Comparison of ENCODE assay signal across 12 cellular contexts in genomic region chr1:9766759-9767442, GRCh38. TPM values are rescaled to one million over a fixed set of nuclear protein-coding genes. Genes with fewer than 3 reads are reported as not detected.
A peak's percentile ranks its signal among the peaks of the same experiment; 100 is the strongest.
DNase-seq lines count a peak whose midpoint lies in the region; ATAC-seq and TF ChIP-seq lines count a peak whose summit lies in the region.
"Had no signal": no experiment of that assay in that cellular context is flagged by ENCODE, and none has a peak within 500 bp of the region (broad histone marks: within the 10 kb centered on the region; RNA-seq: fewer than 3 reads in every experiment).

No MANE protein-coding gene starts in this region.

- H3K27me3 ChIP-seq in ACC112 (ENCODE audit: insufficient read depth, low read length) (no peaks in the 10 kb centered on the region), mammary epithelial cell (ENCODE audit: insufficient read depth, low read length) (no peaks in the 10 kb centered on the region), uterus (no peaks in the 10 kb centered on the region)
- H3K27me3 ChIP-seq: right atrium auricular region had no signal

- no peak overlapping the region for H3K4me2 ChIP-seq in mammary epithelial cell (ENCODE audit: insufficient read depth, low read depth, low read length)

- no peak overlapping the region for H3K4me3 ChIP-seq in ACC112 (ENCODE audit: low read depth, low read length)
- H3K4me3 ChIP-seq in mammary epithelial cell (replicated peaks in 1 of 3; ENCODE audit: insufficient read depth in 1 of 3, low read depth in 2 of 3, low read length in 3 of 3) = no peak overlapping the region
- no peak overlapping the region for H3K4me3 ChIP-seq in uterus
- H3K4me3 ChIP-seq: right atrium auricular region had no signal

- CTCF ChIA-PET in mammary epithelial cell (lab: Charles Lee; ENCODE audit: low non-redundant PET) = interaction anchor here (0.6 to 0.7 kb wide), 3 partner anchors 12 to 18 kb away, joined by 3 to 7 read pairs (median 4); no protein-coding TSS in a partner anchor

- intact Hi-C loops in mammary epithelial cell (cut with micrococcal nuclease) (loop anchor here (1.0 to 2.0 kb wide), 2 partner anchors 58 to 70 kb away; no protein-coding TSS in a partner anchor), uterus (cut with DNase I; ENCODE audit: low total_unique reads) (no loop called here)

- dilution Hi-C loops in mammary epithelial cell (cut with HindIII; ENCODE audit: low sequenced_read_pairs) = no loop called here

- DNase-seq in HS-5 (ENCODE audit: low read depth) = peak; percentile 99
- DNase-seq in mammary epithelial cell = peak; percentile 100
- peak; percentile 20 for DNase-seq in medulla oblongata (ENCODE audit: extremely low spot score)
- DNase-seq in NCI-H146 (lab: John Stamatoyannopoulos, UW) = no peak
- DNase-seq in DMS53 (lab: John Stamatoyannopoulos, UW) = no peak
- no peak for DNase-seq in uterus
- DNase-seq: activated naive CD4-positive, alpha-beta T cell treated with anti-CD3 and anti-CD28 coated beads for 36 hours; Caco-2; NCI-H2029 treated with DMSO at 0.1 percent for 48 hours had no signal

- H3K79me2 ChIP-seq in ACC112 (ENCODE audit: control insufficient read depth, insufficient read depth, low read length, unreplicated experiment) (peaks cover 30% of the 10 kb centered on the region), mammary epithelial cell (ENCODE audit: insufficient read depth, low read length) (peaks cover 68% of the 10 kb centered on the region)

- WGBS in mammary epithelial cell (ENCODE audit: low coverage, missing lambda C conversion rate) = 71% methylated on average over 14 of the region's 15 CpGs

- TF ChIP-seq POLR2A in uterus (IDR thresholded peaks at IDR 0.05) = no peak

- BruUV-seq in mammary epithelial cell (replicated peaks; lab: Mats Ljungman, UMichigan) = no TSS peak

- no peak for ATAC-seq in GM21526 (IDR thresholded peaks at IDR 0.05; ENCODE audit: low FRiP score, unreplicated experiment)

- H3K9me3 ChIP-seq in mammary epithelial cell (replicated peaks; ENCODE audit: insufficient read depth, low read length) = no peaks in the 10 kb centered on the region
- no peaks in the 10 kb centered on the region for H3K9me3 ChIP-seq in uterus
- H3K9me3 ChIP-seq: Caco-2, right atrium auricular region had no signal

- H3K36me3 ChIP-seq in ACC112 (ENCODE audit: insufficient read depth, low read length) = no peaks in the 10 kb centered on the region
- H3K36me3 ChIP-seq in mammary epithelial cell (ENCODE audit: insufficient read depth, low read length) = peaks cover 7% of the 10 kb centered on the region
- H3K36me3 ChIP-seq in uterus = no peaks in the 10 kb centered on the region
- H3K36me3 ChIP-seq: right atrium auricular region had no signal

- H3K9ac ChIP-seq in mammary epithelial cell (ENCODE audit: insufficient read depth, low read length) = no peak overlapping the region

- TF ChIP-seq CTCF in mammary epithelial cell (conservative IDR thresholded peaks at IDR 0.05 in 1 of 2, IDR thresholded peaks at IDR 0.05 in 1 of 2; ENCODE audit: extremely low read depth in 1 of 2, insufficient read depth in 1 of 2, low read depth in 1 of 2, low read length in 2 of 2) (no peak), uterus (IDR thresholded peaks at IDR 0.05) (no peak)

- H4K20me1 ChIP-seq in mammary epithelial cell (ENCODE audit: insufficient read depth, low read length) = no peaks in the 10 kb centered on the region

- in situ Hi-C loops in mammary epithelial cell (cut with MboI; ENCODE audit: low sequenced_read_pairs in 2 of 2) = no loop called here

- peak overlapping the region; percentile 89 for H3K27ac ChIP-seq in ACC112 (ENCODE audit: low read depth, low read length)
- H3K27ac ChIP-seq in mammary epithelial cell (ENCODE audit: insufficient read depth, low read depth, low read length) = peak overlapping the region; percentile 89
- no peak overlapping the region for H3K27ac ChIP-seq in uterus
- H3K27ac ChIP-seq: right atrium auricular region had no signal

- peaks cover 15% of the 10 kb centered on the region for H3K4me1 ChIP-seq in ACC112 (ENCODE audit: control insufficient read depth, insufficient read depth, low read length, unreplicated experiment)
- H3K4me1 ChIP-seq in mammary epithelial cell (ENCODE audit: insufficient read depth, low read length) = peaks cover 18% of the 10 kb centered on the region
- no peaks in the 10 kb centered on the region for H3K4me1 ChIP-seq in uterus
- H3K4me1 ChIP-seq: Caco-2, right atrium auricular region had no signal

- no peak overlapping the region for H2AFZ ChIP-seq in ACC112 (ENCODE audit: low read length, unreplicated experiment)
- no peak overlapping the region for H2AFZ ChIP-seq in mammary epithelial cell (ENCODE audit: low read depth, low read length)

RNA-seq across cellular contexts. Expression of gene CLSTN1, which starts 56.9 kb away (rescaled TPM):
- 100 to 1,000 TPM; 229 to 335 TPM for total RNA-seq in mammary epithelial cell
- 168 TPM for polyA plus RNA-seq in mammary epithelial cell
- polyA minus RNA-seq in mammary epithelial cell = 399 TPM
- 100 to 1,000 TPM in 2 of 4 donors, 10 to 100 TPM in 2; 46.8 to 184 (median 94.0) TPM for total RNA-seq in uterus

Comparison
In these comparisons a context has a peak if more than half of its experiments do, and no peak if none do; other contexts are left out.
1. H3K27ac ChIP-seq: peak in ACC112 (single experiment) and mammary epithelial cell (single experiment); none in uterus (0 of 2).
2. DNase-seq: peak in HS-5 (single experiment), mammary epithelial cell (single experiment) and medulla oblongata (single experiment); none in NCI-H146 (single experiment), DMS53 (single experiment) and uterus (0 of 2).